Comparison of ENCODE assay signal across 27 cellular contexts in the genomic region with DNA sequence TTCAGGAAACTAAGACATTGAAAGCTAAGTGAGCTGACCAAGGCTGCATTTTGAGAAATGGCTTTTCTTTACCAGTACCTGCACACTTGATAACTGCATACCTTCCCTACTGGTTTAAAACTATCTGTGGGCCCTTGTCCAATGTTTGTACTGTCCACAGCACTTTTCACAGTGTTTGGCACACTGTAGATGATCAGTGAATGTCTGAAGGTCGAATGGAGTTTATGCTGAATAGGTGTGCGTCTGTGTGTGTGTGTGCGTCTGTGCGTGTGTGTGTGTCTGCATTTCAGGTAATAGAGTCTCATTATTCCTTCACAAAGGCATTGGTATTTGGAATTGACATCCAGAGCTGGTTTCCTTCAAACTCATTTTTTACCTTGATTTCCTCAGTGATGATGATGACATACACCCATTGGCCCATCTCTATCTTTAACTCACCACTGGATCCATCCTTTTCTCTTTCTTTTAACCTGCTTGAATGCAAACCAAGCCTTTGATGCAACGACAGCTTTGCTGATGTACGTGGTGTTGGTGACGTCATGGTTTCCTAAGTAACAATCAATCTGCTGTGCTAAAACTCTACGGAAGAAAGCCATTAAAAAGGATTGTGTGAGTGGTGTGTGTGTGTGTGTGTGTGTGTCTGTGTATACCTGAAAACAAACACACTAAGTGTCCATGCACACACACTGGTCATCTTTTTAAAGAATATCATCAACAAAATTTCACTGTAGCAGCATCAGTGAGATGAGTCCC.
"Had no signal": no experiment of that assay in that cellular context is flagged by ENCODE, and none has a peak within 500 bp of the region (broad histone marks: within the 10 kb centered on the region; RNA-seq: fewer than 3 reads in every experiment).

No MANE protein-coding gene starts in this region.

- H3K36me3 ChIP-seq: brain microvascular endothelial cell, cardiac muscle cell, Peyer's patch had no signal

- H3K9me3 Mint-ChIP-seq: activated naive CD4-positive, alpha-beta T cell treated with anti-CD3 and anti-CD28 coated beads, Interleukin-2, amount 50 U/mL, for 72 hours; activated naive CD8-positive, alpha-beta T cell treated with anti-CD3 and anti-CD28 coated beads, Interleukin-2, amount 50 U/mL, for 24 hours; activated T-helper 1 cell treated with anti-CD3 and anti-CD28 coated beads, Interleukin-12 subunit alpha, Interleukin-12 subunit beta, Interleukin-2, Interleukin-4 antibody, amounts not matched to agents 30 ng/mL and 10 ng/mL and 1 ng/mL, durations not matched to agents 14 hours and 24 hours and 36 hours had no signal

- H3K9ac ChIP-seq: KMS-11 had no signal

- H3K27me3 ChIP-seq: brain microvascular endothelial cell, cardiac muscle cell, Peyer's patch had no signal

- H3K4me1 Mint-ChIP-seq: activated naive CD8-positive, alpha-beta T cell treated with anti-CD3 and anti-CD28 coated beads, Interleukin-2, amount 50 U/mL, for 24 hours; T-helper 17 cell had no signal

- H3K27ac ChIP-seq: brain microvascular endothelial cell, cardiac muscle cell, KMS-11, Peyer's patch had no signal

- FAIRE-seq: astrocyte had no signal

- H3K4me3 Mint-ChIP-seq: activated CD8-positive, alpha-beta T cell treated with anti-CD3 and anti-CD28 coated beads, Interleukin-2, amount 10 ng/mL, durations not matched to agents 7 days and 5 days; activated naive CD8-positive, alpha-beta T cell treated with anti-CD3 and anti-CD28 coated beads, Interleukin-2, amount 50 U/mL, for 24 hours; activated T-helper 1 cell treated with anti-CD3 and anti-CD28 coated beads, Interleukin-12 subunit alpha, Interleukin-12 subunit beta, Interleukin-2, Interleukin-4 antibody, amounts not matched to agents 30 ng/mL and 10 ng/mL and 1 ng/mL, durations not matched to agents 14 hours and 24 hours and 36 hours; T-helper 17 cell; WTC11 had no signal

- H3K9me3 ChIP-seq: Peyer's patch had no signal

- H3K4me3 ChIP-seq: cardiac muscle cell, Peyer's patch had no signal

- H3K4me1 ChIP-seq: Peyer's patch had no signal

- ATAC-seq: activated CD8-positive, alpha-beta T cell treated with anti-CD3 and anti-CD28 coated beads, Interleukin-2, amount 10 ng/mL, durations not matched to agents 7 days and 5 days; activated naive CD4-positive, alpha-beta T cell treated with anti-CD3 and anti-CD28 coated beads, Interleukin-2, amount 50 U/mL, for 72 hours; activated naive CD8-positive, alpha-beta T cell treated with anti-CD3 and anti-CD28 coated beads, Interleukin-2, amount 50 U/mL, for 24 hours; T-helper 17 cell had no signal

- H3K27ac Mint-ChIP-seq: activated CD8-positive, alpha-beta T cell treated with anti-CD3 and anti-CD28 coated beads, Interleukin-2, amount 10 ng/mL, durations not matched to agents 7 days and 5 days; activated naive CD4-positive, alpha-beta T cell treated with anti-CD3 and anti-CD28 coated beads, Interleukin-2, amount 50 U/mL, for 72 hours; activated naive CD8-positive, alpha-beta T cell treated with anti-CD3 and anti-CD28 coated beads, Interleukin-2, amount 50 U/mL, for 24 hours; activated T-helper 1 cell treated with anti-CD3 and anti-CD28 coated beads, Interleukin-12 subunit alpha, Interleukin-12 subunit beta, Interleukin-2, Interleukin-4 antibody, amounts not matched to agents 30 ng/mL and 10 ng/mL and 1 ng/mL, durations not matched to agents 14 hours and 24 hours and 36 hours; T-helper 17 cell; WTC11 had no signal

- DNase-seq: activated CD4-positive, alpha-beta T cell treated with anti-CD3 and anti-CD28 coated beads for 48 hours; activated CD4-positive, alpha-beta T cell treated with anti-CD3 and anti-CD28 coated beads, Interleukin-2, amount 50 U/mL, for 4 hours; activated CD4-positive, CD25-positive, alpha-beta regulatory T cell treated with anti-CD3 and anti-CD28 coated beads, Interleukin-2, amount 50 U/mL, for 72 hours; activated CD8-positive, alpha-beta memory T cell treated with anti-CD3 and anti-CD28 coated beads, Interleukin-2, amount 50 U/mL, for 48 hours; activated CD8-positive, alpha-beta T cell treated with anti-CD3 and anti-CD28 coated beads, Interleukin-2, amount 10 ng/mL, durations not matched to agents 7 days and 5 days; activated effector memory CD4-positive, alpha-beta T cell treated with Interleukin-2 at 50 U/mL for 16 hours; activated naive CD4-positive, alpha-beta T cell; activated naive CD8-positive, alpha-beta T cell treated with anti-CD3 and anti-CD28 coated beads, Interleukin-2, amount 50 U/mL, for 24 hours; activated T-cell treated with anti-CD3 and anti-CD28 coated beads, Interleukin-2, amount 50 U/mL, for 1 hour; amniotic stem cell; brain microvascular endothelial cell; NCI-H1092; NCI-H1417; NCI-H1930; NCI-H345; NCI-H510A; NCI-H526 treated with DMSO at 0.1 percent for 48 hours; Peyer's patch; SHP77 treated with DMSO at 0.1 percent for 48 hours; T-helper 17 cell; T-helper 9 cell had no signal

- H3K4me2 ChIP-seq: KMS-11 had no signal

- H3K36me3 Mint-ChIP-seq: activated naive CD4-positive, alpha-beta T cell treated with anti-CD3 and anti-CD28 coated beads, Interleukin-2, amount 50 U/mL, for 72 hours had no signal
